ENCODE assay signal across 21 cellular contexts in genomic region chr11:106695506-106695905, GRCh38.
DNase-seq lines count a peak whose midpoint lies in the region; ATAC-seq, FAIRE-seq and TF ChIP-seq lines count a peak whose summit lies in the region.
"Had no signal": no experiment of that assay in that cellular context is flagged by ENCODE, and none has a peak within 500 bp of the region (broad histone marks: within the 10 kb centered on the region; RNA-seq: fewer than 3 reads in every experiment).

No MANE protein-coding gene starts in this region.

- H3K9me3 ChIP-seq in astrocyte (ENCODE audit: insufficient read depth, low read depth, low read length): no peaks in the 10 kb centered on the region
- H3K9me3 ChIP-seq: stomach had no signal

- no peak for ATAC-seq in GM23338
- ATAC-seq in activated T-cell treated with anti-CD3 and anti-CD28 coated beads, Interleukin-2, amount 50 U/mL, for 4 hours: no peak
- ATAC-seq in GM21528 (IDR thresholded peaks at IDR 0.05; ENCODE audit: low FRiP score, unreplicated experiment): no peak
- ATAC-seq: left lung had no signal

- H3K27ac Mint-ChIP-seq in GM23338: peak overlapping the region; percentile 49
- H3K27ac Mint-ChIP-seq in astrocyte (ENCODE audit: unreplicated experiment): peak overlapping the region; percentile 96
- H3K27ac Mint-ChIP-seq: activated CD4-positive, alpha-beta T cell treated with anti-CD3 and anti-CD28 coated beads, Interleukin-2, amount 10 ng/mL, durations not matched to agents 7 days and 5 days; activated naive CD8-positive, alpha-beta T cell treated with anti-CD3 and anti-CD28 coated beads for 36 hours; activated T-cell treated with anti-CD3 and anti-CD28 coated beads, Interleukin-2, amount 50 U/mL, for 24 hours had no signal

- no peaks in the 10 kb centered on the region for H3K79me2 ChIP-seq in GM23338 (replicated peaks; ENCODE audit: insufficient read depth)
- no peaks in the 10 kb centered on the region for H3K79me2 ChIP-seq in astrocyte (ENCODE audit: insufficient read depth, low read length)

- H3F3A ChIP-seq in GM23338 (replicated peaks; ENCODE audit: low read depth): no peaks in the 10 kb centered on the region

- no peaks in the 10 kb centered on the region for H3K4me1 Mint-ChIP-seq in GM23338
- H3K4me1 Mint-ChIP-seq in astrocyte (ENCODE audit: low read depth, unreplicated experiment): peaks cover 41% of the 10 kb centered on the region
- H3K4me1 Mint-ChIP-seq in activated T-cell treated with anti-CD3 and anti-CD28 coated beads, Interleukin-2, amount 50 U/mL, for 4 hours (ENCODE audit: low read depth): no peaks in the 10 kb centered on the region
- H3K4me1 Mint-ChIP-seq: activated CD4-positive, alpha-beta T cell treated with anti-CD3 and anti-CD28 coated beads, Interleukin-2, amount 10 ng/mL, durations not matched to agents 7 days and 5 days; activated naive CD8-positive, alpha-beta T cell treated with anti-CD3 and anti-CD28 coated beads for 36 hours had no signal

- no peak for TF ChIP-seq CTCF in GM23338 (conservative IDR thresholded peaks at IDR 0.05; ENCODE audit: low read depth in 2 of 2)
- TF ChIP-seq CTCF in astrocyte (IDR thresholded peaks at IDR 0.05; ENCODE audit: insufficient read depth, low read depth, low read length): no peak
- TF ChIP-seq CTCF in fibroblast of villous mesenchyme (IDR thresholded peaks at IDR 0.05; ENCODE audit: insufficient read depth, low read depth, low read length): no peak

- DNase-seq in GM23338 (ENCODE audit: low spot score): no peak
- DNase-seq in astrocyte (ENCODE audit: low read depth): peak; percentile 81
- DNase-seq in fibroblast of villous mesenchyme (ENCODE audit: low read depth): peak; percentile 54
- no peak for DNase-seq in activated T-cell treated with anti-CD3 and anti-CD28 coated beads, Interleukin-2, amount 50 U/mL, for 4 hours
- no peak for DNase-seq in ecto neural progenitor cell (ENCODE audit: low spot score)
- DNase-seq: activated CD4-positive, alpha-beta T cell treated with anti-CD3 and anti-CD28 coated beads, Interleukin-2, amount 10 ng/mL, durations not matched to agents 7 days and 5 days; activated naive CD8-positive, alpha-beta T cell treated with anti-CD3 and anti-CD28 coated beads for 36 hours; activated T-cell treated with anti-CD3 and anti-CD28 coated beads, Interleukin-2, amount 50 U/mL, for 24 hours; C1 segment of cervical spinal cord; DMS79 treated with DMSO at 0.1 percent for 48 hours; erythroblast; hippocampal formation; Karpas-422; left lung; NCI-H1417 treated with DMSO at 0.1 percent for 48 hours; NCI-H345; posterior cingulate gyrus; stimulated activated CD4-positive, alpha-beta T cell treated with anti-CD3 and anti-CD28 coated beads, Interleukin-15, amount 100 ng/mL, for 24 hours; stomach had no signal

- H3K4me2 ChIP-seq in GM23338: no peak overlapping the region
- peak overlapping the region; percentile 28 for H3K4me2 ChIP-seq in astrocyte (ENCODE audit: low read length)

- H2AFZ ChIP-seq in GM23338 (no peak overlapping the region), astrocyte (ENCODE audit: low read depth, low read length) (peak overlapping the region; percentile 24)

- H3K4me3 Mint-ChIP-seq in GM23338 (no peak overlapping the region), astrocyte (ENCODE audit: unreplicated experiment) (no peak overlapping the region)
- H3K4me3 Mint-ChIP-seq in activated T-cell treated with anti-CD3 and anti-CD28 coated beads, Interleukin-2, amount 50 U/mL, for 4 hours: no peak overlapping the region
- H3K4me3 Mint-ChIP-seq: activated CD4-positive, alpha-beta T cell treated with anti-CD3 and anti-CD28 coated beads, Interleukin-2, amount 10 ng/mL, durations not matched to agents 7 days and 5 days; activated naive CD8-positive, alpha-beta T cell treated with anti-CD3 and anti-CD28 coated beads for 36 hours; activated T-cell treated with anti-CD3 and anti-CD28 coated beads, Interleukin-2, amount 50 U/mL, for 24 hours had no signal

- H3K4me1 ChIP-seq in GM23338 (ENCODE audit: insufficient read depth) (no peaks in the 10 kb centered on the region), astrocyte (ENCODE audit: insufficient read depth, low read length) (peaks cover 12% of the 10 kb centered on the region), urinary bladder (ENCODE audit: insufficient read depth) (no peaks in the 10 kb centered on the region)
- H3K4me1 ChIP-seq: left lung, stomach had no signal

- H3K36me3 Mint-ChIP-seq in GM23338 (ENCODE audit: low read depth) (no peaks in the 10 kb centered on the region), astrocyte (ENCODE audit: low read depth, unreplicated experiment) (no peaks in the 10 kb centered on the region)
- no peaks in the 10 kb centered on the region for H3K36me3 Mint-ChIP-seq in activated T-cell treated with anti-CD3 and anti-CD28 coated beads, Interleukin-2, amount 50 U/mL, for 4 hours (ENCODE audit: insufficient read depth)
- H3K36me3 Mint-ChIP-seq: activated naive CD8-positive, alpha-beta T cell treated with anti-CD3 and anti-CD28 coated beads for 36 hours had no signal

- H4K20me1 ChIP-seq in GM23338 (replicated peaks; ENCODE audit: insufficient read depth): no peaks in the 10 kb centered on the region
- H4K20me1 ChIP-seq in astrocyte (ENCODE audit: insufficient read depth, low read length): no peaks in the 10 kb centered on the region

- no peaks in the 10 kb centered on the region for H3K9me2 ChIP-seq in GM23338 (ENCODE audit: insufficient read depth)

- no peak overlapping the region for H3K9ac ChIP-seq in astrocyte (ENCODE audit: low read length)

- H3K27me3 Mint-ChIP-seq in GM23338 (ENCODE audit: insufficient read depth, low read depth, poor library complexity) (no peaks in the 10 kb centered on the region), astrocyte (ENCODE audit: low read depth, unreplicated experiment) (no peaks in the 10 kb centered on the region)
- no peaks in the 10 kb centered on the region for H3K27me3 Mint-ChIP-seq in activated T-cell treated with anti-CD3 and anti-CD28 coated beads, Interleukin-2, amount 50 U/mL, for 4 hours (ENCODE audit: low read depth)
- H3K27me3 Mint-ChIP-seq: activated CD4-positive, alpha-beta T cell treated with anti-CD3 and anti-CD28 coated beads, Interleukin-2, amount 10 ng/mL, durations not matched to agents 7 days and 5 days; activated naive CD8-positive, alpha-beta T cell treated with anti-CD3 and anti-CD28 coated beads for 36 hours; activated T-cell treated with anti-CD3 and anti-CD28 coated beads, Interleukin-2, amount 50 U/mL, for 24 hours had no signal

- H3K27me3 ChIP-seq in GM23338 (ENCODE audit: insufficient read depth) (no peaks in the 10 kb centered on the region), astrocyte (ENCODE audit: insufficient read depth, low read length) (no peaks in the 10 kb centered on the region)
- H3K27me3 ChIP-seq: left lung, stomach had no signal

- H3K9me3 Mint-ChIP-seq in GM23338 (no peaks in the 10 kb centered on the region), astrocyte (ENCODE audit: unreplicated experiment) (no peaks in the 10 kb centered on the region)
- peaks cover 4% of the 10 kb centered on the region for H3K9me3 Mint-ChIP-seq in activated T-cell treated with anti-CD3 and anti-CD28 coated beads, Interleukin-2, amount 50 U/mL, for 4 hours
- H3K9me3 Mint-ChIP-seq: activated naive CD8-positive, alpha-beta T cell treated with anti-CD3 and anti-CD28 coated beads for 36 hours had no signal

- H3K4me3 ChIP-seq in GM23338 (no peak overlapping the region), astrocyte (ENCODE audit: insufficient read depth, low read depth, low read length) (no peak overlapping the region), fibroblast of villous mesenchyme (ENCODE audit: low read depth, low read length) (no peak overlapping the region), urinary bladder (ENCODE audit: low read depth, low read length) (no peak overlapping the region)
- H3K4me3 ChIP-seq: left lung, stomach had no signal

- H3K27ac ChIP-seq in GM23338 (ENCODE audit: low read depth) (no peak overlapping the region), astrocyte (ENCODE audit: low read depth, low read length) (peak overlapping the region; percentile 44), urinary bladder (ENCODE audit: low read depth) (peak overlapping the region; percentile 23)
- H3K27ac ChIP-seq: left lung had no signal

- FAIRE-seq in astrocyte (lab: Jason Lieb, UNC): peak; percentile 93

- H3K36me3 ChIP-seq in GM23338 (ENCODE audit: insufficient read depth) (no peaks in the 10 kb centered on the region), astrocyte (ENCODE audit: insufficient read depth, low read length) (no peaks in the 10 kb centered on the region), urinary bladder (ENCODE audit: insufficient read depth) (no peaks in the 10 kb centered on the region)
- H3K36me3 ChIP-seq: left lung, stomach had no signal

- 32% methylated on average over 2 of the region's 2 CpGs for WGBS in urinary bladder

TF ChIP-seq in GM23338, 12 proteins besides CTCF, POLR2A, EP300 and RAD21:
- TF ChIP-seq, protein P1, sequence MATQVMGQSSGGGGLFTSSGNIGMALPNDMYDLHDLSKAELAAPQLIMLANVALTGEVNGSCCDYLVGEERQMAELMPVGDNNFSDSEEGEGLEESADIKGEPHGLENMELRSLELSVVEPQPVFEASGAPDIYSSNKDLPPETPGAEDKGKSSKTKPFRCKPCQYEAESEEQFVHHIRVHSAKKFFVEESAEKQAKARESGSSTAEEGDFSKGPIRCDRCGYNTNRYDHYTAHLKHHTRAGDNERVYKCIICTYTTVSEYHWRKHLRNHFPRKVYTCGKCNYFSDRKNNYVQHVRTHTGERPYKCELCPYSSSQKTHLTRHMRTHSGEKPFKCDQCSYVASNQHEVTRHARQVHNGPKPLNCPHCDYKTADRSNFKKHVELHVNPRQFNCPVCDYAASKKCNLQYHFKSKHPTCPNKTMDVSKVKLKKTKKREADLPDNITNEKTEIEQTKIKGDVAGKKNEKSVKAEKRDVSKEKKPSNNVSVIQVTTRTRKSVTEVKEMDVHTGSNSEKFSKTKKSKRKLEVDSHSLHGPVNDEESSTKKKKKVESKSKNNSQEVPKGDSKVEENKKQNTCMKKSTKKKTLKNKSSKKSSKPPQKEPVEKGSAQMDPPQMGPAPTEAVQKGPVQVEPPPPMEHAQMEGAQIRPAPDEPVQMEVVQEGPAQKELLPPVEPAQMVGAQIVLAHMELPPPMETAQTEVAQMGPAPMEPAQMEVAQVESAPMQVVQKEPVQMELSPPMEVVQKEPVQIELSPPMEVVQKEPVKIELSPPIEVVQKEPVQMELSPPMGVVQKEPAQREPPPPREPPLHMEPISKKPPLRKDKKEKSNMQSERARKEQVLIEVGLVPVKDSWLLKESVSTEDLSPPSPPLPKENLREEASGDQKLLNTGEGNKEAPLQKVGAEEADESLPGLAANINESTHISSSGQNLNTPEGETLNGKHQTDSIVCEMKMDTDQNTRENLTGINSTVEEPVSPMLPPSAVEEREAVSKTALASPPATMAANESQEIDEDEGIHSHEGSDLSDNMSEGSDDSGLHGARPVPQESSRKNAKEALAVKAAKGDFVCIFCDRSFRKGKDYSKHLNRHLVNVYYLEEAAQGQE (IDR thresholded peaks at IDR 0.05; ENCODE audit: unreplicated experiment): no peak
- TF ChIP-seq CREB1 (CRISPR knock-in tag; IDR thresholded peaks at IDR 0.05; ENCODE audit: low read depth) (no peak), STAT1 (IDR thresholded peaks at IDR 0.05; ENCODE audit: unreplicated experiment) (no peak), ZNF331 (CRISPR knock-in tag; IDR thresholded peaks at IDR 0.05; ENCODE audit: low read depth) (no peak), JUNB (IDR thresholded peaks at IDR 0.05; ENCODE audit: unreplicated experiment) (no peak)

Comparison
In these comparisons a context has a peak if more than half of its experiments do, and no peak if none do; other contexts are left out.
1. DNase-seq: peak in astrocyte (single experiment) and fibroblast of villous mesenchyme (single experiment); none in GM23338 (single experiment), activated T-cell treated with anti-CD3 and anti-CD28 coated beads, Interleukin-2, amount 50 U/mL, for 4 hours (single experiment) and ecto neural progenitor cell (single experiment).